ENCODE assay signal across 23 cellular contexts in the genomic region with DNA sequence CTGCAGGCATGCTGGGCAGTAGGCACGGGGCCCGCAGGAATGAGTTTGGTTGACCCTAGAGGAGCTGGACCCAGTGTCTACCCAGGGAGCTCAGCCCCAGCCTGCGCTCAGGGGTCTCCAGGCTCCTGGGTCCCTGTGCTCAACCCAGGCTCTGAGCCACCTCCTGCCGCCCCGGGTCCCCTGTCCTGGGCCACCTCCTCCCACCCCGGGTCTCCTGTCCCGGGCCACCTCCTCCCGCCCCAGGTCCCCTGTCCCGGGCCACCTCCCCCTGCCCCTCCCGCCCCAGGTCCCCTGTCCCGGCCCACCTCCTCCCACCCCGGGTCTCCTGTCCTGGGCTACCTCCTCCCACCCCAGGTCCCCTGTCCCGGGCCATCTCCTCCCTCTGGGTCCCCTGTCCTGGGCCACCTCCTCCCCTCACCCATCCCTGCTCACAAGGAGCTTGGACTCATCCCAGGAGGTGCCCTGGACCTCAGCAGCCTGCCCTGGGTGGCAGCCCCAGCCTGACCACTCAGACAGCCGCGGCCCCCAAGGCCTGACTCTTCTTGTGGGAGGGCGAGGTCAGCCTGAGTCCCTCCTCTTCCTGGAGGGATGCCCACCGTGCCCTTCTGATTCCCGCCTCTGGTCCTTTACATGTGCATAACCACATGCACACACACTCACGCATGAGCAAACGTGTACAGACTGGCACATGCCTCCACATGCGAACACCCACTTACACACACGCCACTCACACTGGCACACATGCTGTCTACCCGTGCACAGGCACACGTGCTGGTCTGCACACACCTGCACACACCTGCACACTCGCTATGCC. TPM values are rescaled to one million over a fixed set of nuclear protein-coding genes. Genes with fewer than 3 reads are reported as not detected.
"Had no signal": no experiment of that assay in that cellular context is flagged by ENCODE, and none has a peak within 500 bp of the region (broad histone marks: within the 10 kb centered on the region; RNA-seq: fewer than 3 reads in every experiment).

No MANE protein-coding gene starts in this region.

- H3K27me3 ChIP-seq: cardiac muscle cell, heart right ventricle had no signal

- H3K9me3 Mint-ChIP-seq: type B pancreatic cell had no signal

- ATAC-seq: activated CD4-positive, alpha-beta T cell treated with anti-CD3 and anti-CD28 coated beads for 36 hours; activated T-helper 17 cell treated with anti-CD3 and anti-CD28 coated beads, Interleukin-2, amount 50 U/mL, for 72 hours; gastroesophageal sphincter; heart right ventricle; naive thymus-derived CD8-positive, alpha-beta T cell; WTC11 had no signal

- H3K27ac ChIP-seq: cardiac muscle cell, esophagus muscularis mucosa, gastroesophageal sphincter, heart right ventricle had no signal

- H3K4me3 Mint-ChIP-seq: activated CD4-positive, alpha-beta memory T cell treated with anti-CD3 and anti-CD28 coated beads for 36 hours; activated CD4-positive, alpha-beta T cell treated with anti-CD3 and anti-CD28 coated beads for 36 hours; activated naive CD8-positive, alpha-beta T cell treated with anti-CD3 and anti-CD28 coated beads, Interleukin-2, amount 10 ng/mL, durations not matched to agents 7 days and 5 days; activated T-helper 17 cell treated with anti-CD3 and anti-CD28 coated beads, Interleukin-2, amount 50 U/mL, for 72 hours; naive thymus-derived CD8-positive, alpha-beta T cell; T-helper 2 cell treated with Interferon-gamma antibody and Interleukin-4, amounts not matched to agents 5 μg/mL and 100 μg/mL, for 36 hours; type B pancreatic cell; WTC11 had no signal

- H3K9me3 ChIP-seq: esophagus muscularis mucosa, gastroesophageal sphincter, heart right ventricle had no signal

- H3K27ac Mint-ChIP-seq: activated CD4-positive, alpha-beta memory T cell treated with anti-CD3 and anti-CD28 coated beads for 36 hours; activated CD4-positive, alpha-beta T cell treated with anti-CD3 and anti-CD28 coated beads for 36 hours; activated naive CD8-positive, alpha-beta T cell treated with anti-CD3 and anti-CD28 coated beads, Interleukin-2, amount 10 ng/mL, durations not matched to agents 7 days and 5 days; activated T-helper 17 cell treated with anti-CD3 and anti-CD28 coated beads, Interleukin-2, amount 50 U/mL, for 72 hours; T-helper 2 cell treated with Interferon-gamma antibody and Interleukin-4, amounts not matched to agents 5 μg/mL and 100 μg/mL, for 36 hours; type B pancreatic cell had no signal

- H3K4me1 Mint-ChIP-seq: activated CD4-positive, alpha-beta T cell treated with anti-CD3 and anti-CD28 coated beads for 36 hours; activated naive CD8-positive, alpha-beta T cell treated with anti-CD3 and anti-CD28 coated beads, Interleukin-2, amount 10 ng/mL, durations not matched to agents 7 days and 5 days; WTC11 had no signal

- DNase-seq: activated CD4-positive, alpha-beta memory T cell treated with anti-CD3 and anti-CD28 coated beads for 36 hours; activated CD4-positive, alpha-beta T cell treated with anti-CD3 and anti-CD28 coated beads for 36 hours; activated naive CD4-positive, alpha-beta T cell; activated naive CD8-positive, alpha-beta T cell treated with anti-CD3 and anti-CD28 coated beads, Interleukin-2, amount 10 ng/mL, durations not matched to agents 7 days and 5 days; activated T-cell treated with anti-CD3 and anti-CD28 coated beads, Interleukin-2, amount 50 U/mL, for 1 hour; amygdala; dermis blood vessel endothelial cell; effector memory CD4-positive, alpha-beta T cell; kidney glomerular epithelial cell; mesendoderm; stimulated activated CD4-positive, alpha-beta T cell treated with anti-CD3 and anti-CD28 coated beads, Interleukin-2, amount 100 ng/mL, for 24 hours; stimulated activated naive CD4-positive, alpha-beta T cell treated with Interleukin-2 at 50 U/mL for 16 hours had no signal

- H3K4me3 ChIP-seq: cardiac muscle cell, esophagus muscularis mucosa, gastroesophageal sphincter, heart right ventricle had no signal

- H3K27me3 Mint-ChIP-seq: activated CD4-positive, alpha-beta memory T cell treated with anti-CD3 and anti-CD28 coated beads for 36 hours; activated CD4-positive, alpha-beta T cell treated with anti-CD3 and anti-CD28 coated beads for 36 hours; activated naive CD8-positive, alpha-beta T cell treated with anti-CD3 and anti-CD28 coated beads, Interleukin-2, amount 10 ng/mL, durations not matched to agents 7 days and 5 days; activated T-helper 17 cell treated with anti-CD3 and anti-CD28 coated beads, Interleukin-2, amount 50 U/mL, for 72 hours; naive thymus-derived CD8-positive, alpha-beta T cell; type B pancreatic cell had no signal

- H3K36me3 ChIP-seq: cardiac muscle cell, esophagus muscularis mucosa, gastroesophageal sphincter, heart right ventricle had no signal

RNA-seq across cellular contexts. Expression of a gene that starts 2.4 kb away (rescaled TPM):
- total RNA-seq: dermis blood vessel endothelial cell, esophagus muscularis mucosa, gastroesophageal sphincter, lower leg skin had no signal
- polyA plus RNA-seq: naive thymus-derived CD8-positive, alpha-beta T cell had no signal

RNA-seq across cellular contexts. Expression of a gene that starts 9.4 kb away (rescaled TPM):
- total RNA-seq: dermis blood vessel endothelial cell, esophagus muscularis mucosa, gastroesophageal sphincter, lower leg skin had no signal

RNA-seq across cellular contexts. Expression of a gene that starts 22.8 kb away (rescaled TPM):
- total RNA-seq: activated CD4-positive, alpha-beta memory T cell treated with anti-CD3 and anti-CD28 coated beads for 36 hours; activated CD4-positive, alpha-beta T cell treated with anti-CD3 and anti-CD28 coated beads for 36 hours; endothelial cell of umbilical vein had no signal
- polyA plus RNA-seq: endothelial cell of umbilical vein had no signal

RNA-seq across cellular contexts. Expression of a gene that starts 28.3 kb away (rescaled TPM):
- total RNA-seq: activated CD4-positive, alpha-beta memory T cell treated with anti-CD3 and anti-CD28 coated beads for 36 hours; activated CD4-positive, alpha-beta T cell treated with anti-CD3 and anti-CD28 coated beads for 36 hours; dermis blood vessel endothelial cell; endothelial cell of umbilical vein had no signal
- polyA plus RNA-seq: cardiac muscle cell; endothelial cell of umbilical vein; naive thymus-derived CD8-positive, alpha-beta T cell had no signal
